In the genomic region with DNA sequence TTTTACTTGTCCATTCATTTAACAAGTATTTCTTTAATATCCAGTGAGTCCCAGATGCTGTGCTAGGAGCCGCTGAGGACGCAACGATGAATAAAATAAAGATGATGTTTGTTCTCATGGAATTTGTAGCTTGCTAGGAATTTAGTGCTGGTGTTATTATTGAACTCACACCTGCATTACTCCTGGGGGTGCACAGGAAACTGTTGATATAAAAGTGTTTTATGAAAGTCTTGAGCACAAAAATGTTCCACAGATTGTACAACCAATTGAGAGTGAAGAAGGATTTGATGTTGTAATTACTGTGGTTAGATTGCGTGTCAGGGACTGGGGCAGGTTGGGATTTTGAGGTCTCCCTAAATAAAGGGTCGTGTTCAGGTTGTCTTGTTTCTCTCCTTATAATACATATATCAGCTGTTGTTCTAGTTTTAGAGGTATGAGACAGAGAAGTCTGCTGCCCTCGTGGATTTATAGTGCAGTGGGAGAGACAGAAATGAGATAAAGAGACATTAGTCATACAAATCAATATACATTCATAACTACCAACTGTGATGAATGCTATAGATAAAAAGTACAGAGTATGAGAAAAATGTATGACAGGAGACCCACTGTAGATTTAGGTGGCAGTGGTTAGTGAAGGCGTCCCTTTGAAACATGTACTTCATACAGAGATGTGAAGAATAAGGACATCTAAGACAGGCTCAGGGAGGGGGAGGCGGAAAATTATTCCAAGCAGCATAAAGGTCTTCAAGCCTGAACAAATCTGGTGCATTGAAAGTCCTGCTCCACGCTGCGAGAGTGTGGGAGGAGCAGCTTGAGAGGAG, we compare ENCODE assay signal across 1 cellular context.
TF ChIP-seq lines count a peak whose summit lies in the region.

No MANE protein-coding gene starts in this region.

TF ChIP-seq in endothelial cell of umbilical vein, 7 proteins besides CTCF, POLR2A, EP300 and RAD21:
- TF ChIP-seq EZH2 (IDR thresholded peaks at IDR 0.05; ENCODE audit: borderline replicate concordance, low read depth, low read length, severe bottlenecking) (no peak), MYC (IDR thresholded peaks at IDR 0.05; ENCODE audit: low read depth, low read length) (no peak), GATA2 (IDR thresholded peaks at IDR 0.05; ENCODE audit: insufficient read depth, insufficient read length, low read depth, low read length) (peak; percentile 49), FOS (IDR thresholded peaks at IDR 0.05; ENCODE audit: borderline replicate concordance, insufficient read depth, low read length) (no peak)
